8 cellular contexts compared by ENCODE assay signal in the genomic region with DNA sequence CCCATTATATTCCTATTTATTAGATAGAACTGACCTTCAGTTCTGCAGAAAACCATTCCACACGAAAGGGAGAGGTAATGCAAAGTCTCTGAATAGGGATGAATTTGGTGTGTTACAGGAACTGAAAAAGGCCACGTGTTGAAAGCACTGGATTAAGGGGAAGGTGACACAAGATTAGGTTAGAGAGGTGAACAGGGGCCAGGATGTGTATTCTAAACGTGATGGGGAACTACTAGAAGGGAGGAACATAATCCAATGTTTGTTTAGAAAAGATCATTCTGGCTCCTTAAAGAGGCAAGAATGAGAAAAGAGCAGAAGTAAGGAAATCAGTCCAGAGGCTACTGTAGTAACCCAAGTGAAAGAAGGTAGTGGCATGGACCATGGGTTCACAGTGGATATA. TPM values are rescaled to one million over a fixed set of nuclear protein-coding genes. Genes with fewer than 3 reads are reported as not detected.
DNase-seq lines count a peak whose midpoint lies in the region; ATAC-seq, FAIRE-seq and TF ChIP-seq lines count a peak whose summit lies in the region.

No MANE protein-coding gene starts in this region.

- in situ Hi-C loops in GM13976 (cut with MboI; ENCODE audit: low sequenced_read_pairs, unreplicated experiment): loop anchor here (10.0 kb wide), 2 partner anchors 219 to 249 kb away; no protein-coding TSS in a partner anchor

- ATAC-seq in HG03139 (IDR thresholded peaks at IDR 0.05; ENCODE audit: unreplicated experiment): no peak

- DNase-seq in AG10803 (ENCODE audit: low read depth) (no peak), GM18507 (ENCODE audit: extremely low spot score, insufficient read length, low read depth) (no peak), kidney epithelial cell (ENCODE audit: low read depth) (no peak), GM13976 (ENCODE audit: low spot score) (no peak)
- no peak for DNase-seq in effector CD8-positive, alpha-beta T cell (lab: John Stamatoyannopoulos, UW)
- no peak for DNase-seq in activated CD4-positive, CD25-positive, alpha-beta regulatory T cell treated with anti-CD3 and anti-CD28 coated beads, Interleukin-2, amount 50 U/mL, for 72 hours

- H3K4me3 ChIP-seq in AG10803 (ENCODE audit: low read length): peak overlapping the region; percentile 92
- peak overlapping the region; percentile 74; the same call in 1 of the 2 replicates for H3K4me3 ChIP-seq in WI38 (ENCODE audit: low read depth, low read length)
- peak overlapping the region; percentile 8 for H3K4me3 ChIP-seq in kidney epithelial cell (ENCODE audit: low read depth, low read length)

- peaks cover 1% of the 10 kb centered on the region for H3K36me3 ChIP-seq in kidney epithelial cell (ENCODE audit: control insufficient read depth, insufficient read depth, low read length)

- no peak for TF ChIP-seq CTCF in AG10803 (conservative IDR thresholded peaks at IDR 0.05; ENCODE audit: low read length)
- TF ChIP-seq CTCF in WI38 (IDR thresholded peaks at IDR 0.05; ENCODE audit: low read depth, low read length): no peak
- TF ChIP-seq CTCF in kidney epithelial cell (IDR thresholded peaks at IDR 0.05; ENCODE audit: insufficient read depth, low read length, poor library complexity, severe bottlenecking): no peak
- no peak for TF ChIP-seq CTCF in GM13976 (IDR thresholded peaks at IDR 0.05; ENCODE audit: borderline replicate concordance, control extremely low read depth, extremely low read depth, insufficient read depth, missing control alignments)

- no peaks in the 10 kb centered on the region for H3K27me3 ChIP-seq in kidney epithelial cell (ENCODE audit: control insufficient read depth, insufficient read depth, low read length)

- FAIRE-seq in GM18507 (lab: Jason Lieb, UNC): peak; percentile 33

RNA-seq across cellular contexts. Expression of a gene that starts 6.3 kb away (rescaled TPM):
- total RNA-seq in kidney epithelial cell: 16.4 and 17.9 TPM in 2 replicates

RNA-seq across cellular contexts. Expression of a gene that starts 11.0 kb away (rescaled TPM):
- 6.4 and 10.5 TPM in 2 replicates for total RNA-seq in kidney epithelial cell

RNA-seq across cellular contexts. Expression of a gene that starts 55.0 kb away (rescaled TPM):
- 15.4 and 16.8 TPM in 2 replicates for total RNA-seq in kidney epithelial cell

Comparison
In these comparisons a context has a peak if more than half of its experiments do, and no peak if none do; other contexts are left out.
1. H3K4me3 ChIP-seq: peak in every context shown above with its lines; median percentile 92 in AG10803; 74 in WI38; 8 in kidney epithelial cell.